ENCODE assay signal across 9 cellular contexts in genomic region chr2:102005989-102006885, GRCh38. TPM values are rescaled to one million over a fixed set of nuclear protein-coding genes. Genes with fewer than 3 reads are reported as not detected.
DNase-seq lines count a peak whose midpoint lies in the region; ATAC-seq and TF ChIP-seq lines count a peak whose summit lies in the region.
"Had no signal": no experiment of that assay in that cellular context is flagged by ENCODE, and none has a peak within 500 bp of the region (broad histone marks: within the 10 kb centered on the region; RNA-seq: fewer than 3 reads in every experiment).

No MANE protein-coding gene starts in this region.

- H3K4me1 ChIP-seq in ascending aorta: no peaks in the 10 kb centered on the region

- no peak overlapping the region for H3K27ac ChIP-seq in ascending aorta

- peak; percentile 26 for DNase-seq in COLO668 (lab: John Stamatoyannopoulos, UW; ENCODE audit: unreplicated experiment)
- DNase-seq in NCI-H460 (ENCODE audit: extremely low read depth, low read depth): peak; percentile 61
- no peak for DNase-seq in ascending aorta (ENCODE audit: low spot score in 2 of 2)
- DNase-seq in iPS-NIHi11 (ENCODE audit: low spot score): peak; percentile 65
- DNase-seq in stimulated activated CD4-positive, alpha-beta T cell treated with anti-CD3 and anti-CD28 coated beads, Interleukin-4, amount 100 ng/mL, for 24 hours: peak; percentile 62
- no peak for DNase-seq in NCI-H2227 treated with DMSO at 0.1 percent for 48 hours (lab: John Stamatoyannopoulos, UW)
- no peak for DNase-seq in NK-92 (lab: John Stamatoyannopoulos, UW; ENCODE audit: unreplicated experiment)

- H3K36me3 ChIP-seq in ascending aorta: no peaks in the 10 kb centered on the region

- TF ChIP-seq CTCF in ascending aorta (IDR thresholded peaks at IDR 0.05): peak; percentile 44 to 58 (median 56)

- no peaks in the 10 kb centered on the region for H3K9me3 ChIP-seq in ascending aorta

- no peaks in the 10 kb centered on the region for H3K27me3 ChIP-seq in ascending aorta

- intact Hi-C loops in ascending aorta (cut with DNase I): no loop called here

- no peak overlapping the region for H3K4me3 ChIP-seq in ascending aorta

- peak; percentile 74 for ATAC-seq in GM19372 (IDR thresholded peaks at IDR 0.05; ENCODE audit: low read depth, unreplicated experiment)

RNA-seq across cellular contexts. Expression of gene IL1R2, which starts 14.5 kb away (rescaled TPM):
- total RNA-seq in NCI-H460 (2014; rRNA removed; shearing (Covaris generic)): 0.37 and 1.2 TPM in 2 replicates
- 2.8 TPM in 1 of 2 replicates, not detected in the other for polyA plus RNA-seq in NCI-H460 (2014; cell fraction: nucleus; rRNA removed)
- 25.4 TPM for total RNA-seq in ascending aorta
- total RNA-seq: natural killer cell treated with Interleukin-12 subunit alpha and Interleukin-12 subunit beta and Interleukin-15 and Interleukin-18, amount 100 ng/mL, for 72 hours had no signal

Comparison
In these comparisons a context has a peak if more than half of its experiments do, and no peak if none do; other contexts are left out.
1. DNase-seq: peak in COLO668 (single experiment), NCI-H460 (single experiment), iPS-NIHi11 (single experiment) and stimulated activated CD4-positive, alpha-beta T cell treated with anti-CD3 and anti-CD28 coated beads, Interleukin-4, amount 100 ng/mL, for 24 hours (single experiment); none in ascending aorta (0 of 2), NCI-H2227 treated with DMSO at 0.1 percent for 48 hours (single experiment) and NK-92 (single experiment).
2. RNA of gene IL1R2, which starts 14.5 kb away (total RNA-seq): 25.4 TPM in ascending aorta (single experiment); 0.37 to 1.2 TPM in NCI-H460; every median in the first group is over 10 times any median in the second.